ENCODE assay signal across 25 cellular contexts in genomic region chr12:102394200-102394599, GRCh38.
"Had no signal": no experiment of that assay in that cellular context is flagged by ENCODE, and none has a peak within 500 bp of the region (broad histone marks: within the 10 kb centered on the region; RNA-seq: fewer than 3 reads in every experiment).

No MANE protein-coding gene starts in this region.

- H3K27ac ChIP-seq: ascending aorta, body of pancreas, KMS-11 had no signal

- DNase-seq: activated B cell treated with CpG ODN at 0.5 μM for 24 hours; activated CD4-positive, alpha-beta memory T cell treated with anti-CD3 and anti-CD28 coated beads for 36 hours; activated CD4-positive, alpha-beta T cell treated with anti-CD3 and anti-CD28 coated beads for 1 hour; activated CD4-positive, alpha-beta T cell treated with anti-CD3 and anti-CD28 coated beads, Interleukin-2, amount 10 ng/mL, durations not matched to agents 7 days and 5 days; activated CD8-positive, alpha-beta memory T cell treated with anti-CD3 and anti-CD28 coated beads for 24 hours; activated effector memory CD4-positive, alpha-beta T cell treated with anti-CD3 and anti-CD28 coated beads, Interleukin-2, amount 50 U/mL, for 16 hours; activated naive CD4-positive, alpha-beta T cell treated with Interleukin-2 at 50 U/mL for 16 hours; activated naive CD8-positive, alpha-beta T cell treated with anti-CD3 and anti-CD28 coated beads, Interleukin-2, amount 50 U/mL, for 24 hours; activated T-cell treated with anti-CD3 and anti-CD28 coated beads, Interleukin-2, amount 50 U/mL, for 4 hours; amniotic stem cell; body of pancreas; cortex of kidney; NCI-H1092; NCI-H1694; NCI-H2081 treated with DMSO at 0.1 percent for 48 hours; NCI-H2171 treated with DMSO at 0.1 percent for 48 hours; NCI-H446; NCI-H526; PC-3; SHP77 treated with DMSO at 0.1 percent for 48 hours; T-helper 17 cell; T-helper 9 cell had no signal

- H3K4me2 ChIP-seq: KMS-11 had no signal

- H3K4me1 ChIP-seq: ascending aorta, body of pancreas had no signal

- H3K4me3 ChIP-seq: ascending aorta, body of pancreas had no signal

- H3K27me3 ChIP-seq: ascending aorta, body of pancreas had no signal

- ATAC-seq: activated naive CD4-positive, alpha-beta T cell treated with anti-CD3 and anti-CD28 coated beads, Interleukin-2, amount 50 U/mL, for 72 hours; activated naive CD8-positive, alpha-beta T cell treated with anti-CD3 and anti-CD28 coated beads, Interleukin-2, amount 50 U/mL, for 24 hours; activated T-cell treated with anti-CD3 and anti-CD28 coated beads, Interleukin-2, amount 50 U/mL, for 4 hours; body of pancreas; PC-3; T-helper 17 cell had no signal

- H3K9ac ChIP-seq: KMS-11 had no signal

- H3K36me3 ChIP-seq: ascending aorta had no signal

- H3K9me3 ChIP-seq: ascending aorta, body of pancreas had no signal
